1 cellular context compared by ENCODE assay signal in genomic region chr14:22848391-22849164, GRCh38.
TF ChIP-seq lines count a peak whose summit lies in the region.

No MANE protein-coding gene starts in this region.

TF ChIP-seq in GM23338, 12 proteins besides CTCF, POLR2A, EP300 and RAD21 (continued from another document):
- TF ChIP-seq ETS1 (IDR thresholded peaks at IDR 0.05) (no peak), POLR2AphosphoS5 (IDR thresholded peaks at IDR 0.05; ENCODE audit: low read depth) (no peak)
